ENCODE assay signal across 14 cellular contexts in the genomic region with DNA sequence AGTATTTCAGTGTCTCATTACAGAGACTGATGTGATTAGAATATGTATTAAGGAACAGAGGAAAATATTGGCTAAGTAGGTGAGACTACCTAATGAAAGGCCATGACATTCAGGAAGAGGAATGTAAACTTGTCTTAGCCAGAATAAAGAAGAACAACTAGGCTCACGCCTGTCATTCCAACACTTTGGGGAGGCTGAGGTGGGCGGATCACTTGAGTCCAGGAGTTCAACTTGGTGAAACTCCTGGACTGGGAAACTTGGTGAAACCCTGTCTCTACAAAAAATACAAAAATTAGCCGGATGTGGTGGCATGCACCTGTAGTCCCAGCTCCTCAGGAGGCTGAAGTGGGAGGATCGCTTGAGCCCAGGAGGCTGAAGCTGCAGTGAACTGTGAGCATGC. TPM values are rescaled to one million over a fixed set of nuclear protein-coding genes. Genes with fewer than 3 reads are reported as not detected.
DNase-seq lines count a peak whose midpoint lies in the region; ATAC-seq and TF ChIP-seq lines count a peak whose summit lies in the region.
"Had no signal": no experiment of that assay in that cellular context is flagged by ENCODE, and none has a peak within 500 bp of the region (broad histone marks: within the 10 kb centered on the region; RNA-seq: fewer than 3 reads in every experiment).

No MANE protein-coding gene starts in this region.

- CTCF ChIA-PET in CD4-positive, alpha-beta memory T cell (lab: Charles Lee; ENCODE audit: partially characterized antibody), result interaction anchor here (1.0 to 7.1 kb wide), 9 partner anchors 10 to 212 kb away, joined by 3 to 122 read pairs (median 9); partner anchors contain the start of gene CACYBP
- CTCF ChIA-PET in T-cell (lab: Charles Lee) (interaction anchor here (0.8 to 3.9 kb wide), 4 partner anchors 14 to 185 kb away, joined by 3 to 18 read pairs (median 10); no protein-coding TSS in a partner anchor), HEK293T (lab: Yijun Ruan, JAX) (interaction anchor here (1.2 kb wide), 1 partner anchor 14 kb away, joined by 6 read pairs; no protein-coding TSS in a partner anchor)
- CTCF ChIA-PET in naive thymus-derived CD4-positive, alpha-beta T cell (lab: Charles Lee), result interaction anchor here (1.8 to 4.1 kb wide), 4 partner anchors 15 to 185 kb away, joined by 4 to 18 read pairs (median 8); partner anchors contain the start of gene CACYBP

- peaks cover 0 to 2% (median 0%) of the 10 kb centered on the region in 7 donors for H3K9me3 Mint-ChIP-seq in CD4-positive, CD25-positive, alpha-beta regulatory T cell
- peaks cover 0 to 6% (median 0%) of the 10 kb centered on the region in 8 donors for H3K9me3 Mint-ChIP-seq in CD4-positive, alpha-beta memory T cell
- peaks cover 0 to 3% (median 0%) of the 10 kb centered on the region in 3 donors for H3K9me3 Mint-ChIP-seq in T-cell
- H3K9me3 Mint-ChIP-seq in naive thymus-derived CD4-positive, alpha-beta T cell, result peaks cover 0 to 5% (median 0%) of the 10 kb centered on the region in 11 donors
- H3K9me3 Mint-ChIP-seq: H9 had no signal

- no peaks in the 10 kb centered on the region for H3K27me3 ChIP-seq in CD4-positive, CD25-positive, alpha-beta regulatory T cell (ENCODE audit: control insufficient read depth, insufficient read depth, low read length)
- no peaks in the 10 kb centered on the region for H3K27me3 ChIP-seq in CD4-positive, alpha-beta memory T cell (ENCODE audit: insufficient read depth, low read length)
- H3K27me3 ChIP-seq in naive thymus-derived CD4-positive, alpha-beta T cell (ENCODE audit: control insufficient read depth in 2 of 2, insufficient read depth in 2 of 2, low read length in 2 of 2), result no peaks in the 10 kb centered on the region
- H3K27me3 ChIP-seq: BE2C had no signal

- H3K4me1 Mint-ChIP-seq in CD4-positive, CD25-positive, alpha-beta regulatory T cell, result peaks cover 31 to 67% (median 38%) of the 10 kb centered on the region in 4 donors
- peaks cover 27 to 40% (median 33%) of the 10 kb centered on the region in 4 donors for H3K4me1 Mint-ChIP-seq in CD4-positive, alpha-beta memory T cell
- H3K4me1 Mint-ChIP-seq in T-cell, result peaks cover 38 to 54% (median 50%) of the 10 kb centered on the region in 3 donors
- H3K4me1 Mint-ChIP-seq in naive thymus-derived CD4-positive, alpha-beta T cell, result peaks cover 14 to 64% (median 51%) of the 10 kb centered on the region in 7 donors
- H3K4me1 Mint-ChIP-seq: H9 had no signal

- no peak overlapping the region for H3K27ac ChIP-seq in CD4-positive, CD25-positive, alpha-beta regulatory T cell (ENCODE audit: insufficient read depth, low read length, poor library complexity, severe bottlenecking)
- no peak overlapping the region for H3K27ac ChIP-seq in CD4-positive, alpha-beta memory T cell (ENCODE audit: low read depth, low read length)
- H3K27ac ChIP-seq in naive thymus-derived CD4-positive, alpha-beta T cell (ENCODE audit: low read depth, low read length), result no peak overlapping the region
- H3K27ac ChIP-seq: A549, C4-2B had no signal

- H3K4me3 Mint-ChIP-seq in CD4-positive, CD25-positive, alpha-beta regulatory T cell, result peak overlapping the region in 1 of 4 donors; percentile 9
- no peak overlapping the region for H3K4me3 Mint-ChIP-seq in CD4-positive, alpha-beta memory T cell
- no peak overlapping the region for H3K4me3 Mint-ChIP-seq in T-cell
- no peak overlapping the region for H3K4me3 Mint-ChIP-seq in naive thymus-derived CD4-positive, alpha-beta T cell
- H3K4me3 Mint-ChIP-seq: H9 had no signal

- peak overlapping the region in 2 of 3 donors; percentile 57 to 58 for H3K27ac Mint-ChIP-seq in CD4-positive, CD25-positive, alpha-beta regulatory T cell
- peak overlapping the region in 5 of 7 donors; percentile 19 to 94 (median 53) for H3K27ac Mint-ChIP-seq in CD4-positive, alpha-beta memory T cell
- peak overlapping the region; percentile 4 to 73 for H3K27ac Mint-ChIP-seq in T-cell
- H3K27ac Mint-ChIP-seq in naive thymus-derived CD4-positive, alpha-beta T cell, result peak overlapping the region in 7 of 9 donors; percentile 1 to 74 (median 20)

- peaks cover 7 to 8% of the 10 kb centered on the region in 2 experiments for H3K9me3 ChIP-seq in CD4-positive, CD25-positive, alpha-beta regulatory T cell (ENCODE audit: control insufficient read depth in 2 of 2, low read length in 2 of 2)
- H3K9me3 ChIP-seq in CD4-positive, alpha-beta memory T cell (ENCODE audit: control insufficient read depth in 1 of 2, low read length in 2 of 2), result no peaks in the 10 kb centered on the region
- H3K9me3 ChIP-seq in naive thymus-derived CD4-positive, alpha-beta T cell (ENCODE audit: control insufficient read depth in 2 of 3, low read length in 3 of 3), result no peaks in the 10 kb centered on the region
- H3K9me3 ChIP-seq: BE2C had no signal

- peaks cover 43% of the 10 kb centered on the region for H3K36me3 ChIP-seq in CD4-positive, CD25-positive, alpha-beta regulatory T cell (ENCODE audit: control insufficient read depth, insufficient read depth, low read length)
- H3K36me3 ChIP-seq in CD4-positive, alpha-beta memory T cell (ENCODE audit: insufficient read depth, low read length), result peaks cover 13% of the 10 kb centered on the region
- H3K36me3 ChIP-seq in naive thymus-derived CD4-positive, alpha-beta T cell (ENCODE audit: control insufficient read depth in 2 of 3, insufficient read depth in 3 of 3, low read length in 3 of 3), result peaks cover 0 to 7% (median 6%) of the 10 kb centered on the region in 3 experiments

- intact Hi-C loops in CD4-positive, alpha-beta memory T cell (cut with micrococcal nuclease), result no loop called here
- intact Hi-C loops in naive thymus-derived CD4-positive, alpha-beta T cell (cut with micrococcal nuclease), result no loop called here

- H3K27me3 Mint-ChIP-seq in CD4-positive, CD25-positive, alpha-beta regulatory T cell, result no peaks in the 10 kb centered on the region
- H3K27me3 Mint-ChIP-seq in CD4-positive, alpha-beta memory T cell, result no peaks in the 10 kb centered on the region
- H3K27me3 Mint-ChIP-seq in T-cell, result no peaks in the 10 kb centered on the region
- H3K27me3 Mint-ChIP-seq in naive thymus-derived CD4-positive, alpha-beta T cell, result no peaks in the 10 kb centered on the region

- H3K36me3 Mint-ChIP-seq in CD4-positive, CD25-positive, alpha-beta regulatory T cell, result peaks cover 57% of the 10 kb centered on the region
- peaks cover 65 to 79% of the 10 kb centered on the region in 2 donors for H3K36me3 Mint-ChIP-seq in CD4-positive, alpha-beta memory T cell
- peaks cover 64% of the 10 kb centered on the region for H3K36me3 Mint-ChIP-seq in T-cell
- peaks cover 12 to 55% (median 49%) of the 10 kb centered on the region in 5 donors for H3K36me3 Mint-ChIP-seq in naive thymus-derived CD4-positive, alpha-beta T cell

- H3K4me1 ChIP-seq in CD4-positive, CD25-positive, alpha-beta regulatory T cell (ENCODE audit: control insufficient read depth, insufficient read depth, low read length, poor library complexity, severe bottlenecking), result peaks cover 9% of the 10 kb centered on the region
- H3K4me1 ChIP-seq in CD4-positive, alpha-beta memory T cell (ENCODE audit: insufficient read depth, low read length), result peaks cover 12% of the 10 kb centered on the region
- peaks cover 8 to 12% of the 10 kb centered on the region in 2 donors for H3K4me1 ChIP-seq in naive thymus-derived CD4-positive, alpha-beta T cell (ENCODE audit: control insufficient read depth in 2 of 2, insufficient read depth in 2 of 2, low read length in 2 of 2)

- no peak for ATAC-seq in CD4-positive, CD25-positive, alpha-beta regulatory T cell (ENCODE audit: low read depth in 2 of 2)
- no peak for ATAC-seq in T-cell (replicated peaks in 1 of 4)
- no peak for ATAC-seq in naive thymus-derived CD4-positive, alpha-beta T cell
- ATAC-seq: A549 had no signal

- no peak for DNase-seq in CD4-positive, CD25-positive, alpha-beta regulatory T cell
- no peak for DNase-seq in CD4-positive, alpha-beta memory T cell
- DNase-seq in T-cell, result no peak
- no peak for DNase-seq in naive thymus-derived CD4-positive, alpha-beta T cell
- DNase-seq in SK-N-DZ (ENCODE audit: low spot score), result no peak
- DNase-seq in HEK293T (ENCODE audit: extremely low spot score), result no peak
- DNase-seq in OCI-M2 (lab: John Stamatoyannopoulos, UW; ENCODE audit: unreplicated experiment), result no peak
- DNase-seq: BE2C, Calu3, DMS 273 treated with DMSO at 0.1 percent for 48 hours, GOT3, H9 had no signal

- POLR2A ChIA-PET in CD4-positive, alpha-beta memory T cell (lab: Charles Lee; ENCODE audit: partially characterized antibody), result interaction anchor here (1.1 to 14.3 kb wide), 6 partner anchors 9 to 185 kb away, joined by 3 to 243 read pairs (median 14); partner anchors contain the start of gene CACYBP
- POLR2A ChIA-PET in T-cell (lab: Charles Lee), result no interaction called here
- POLR2A ChIA-PET in naive thymus-derived CD4-positive, alpha-beta T cell (lab: Charles Lee), result interaction anchor here (0.7 to 12.1 kb wide), 6 partner anchors 8 to 84 kb away, joined by 3 to 154 read pairs (median 4); partner anchors contain the start of gene CACYBP
- POLR2A ChIA-PET in HEK293T (lab: Yijun Ruan, JAX), result interaction anchor here (1.1 kb wide), 1 partner anchor 15 kb away, joined by 3 read pairs; the partner anchor contains the start of gene CACYBP

- H3K4me3 ChIP-seq in CD4-positive, CD25-positive, alpha-beta regulatory T cell (ENCODE audit: low read depth, low read length), result no peak overlapping the region
- no peak overlapping the region for H3K4me3 ChIP-seq in CD4-positive, alpha-beta memory T cell (ENCODE audit: low read length in 2 of 2)
- no peak overlapping the region for H3K4me3 ChIP-seq in naive thymus-derived CD4-positive, alpha-beta T cell (ENCODE audit: low read length)
- H3K4me3 ChIP-seq: A549 had no signal

TF ChIP-seq in HEK293T, 16 proteins besides CTCF, POLR2A, EP300 and RAD21 (continues in another document):
- TF ChIP-seq FOXM1 (IDR thresholded peaks at IDR 0.05; ENCODE audit: borderline replicate concordance), result no peak

RNA-seq across cellular contexts. Expression of gene CACYBP, which starts 14.8 kb away (rescaled TPM):
- 88.1 TPM for total RNA-seq in CD4-positive, CD25-positive, alpha-beta regulatory T cell
- polyA plus RNA-seq in CD4-positive, CD25-positive, alpha-beta regulatory T cell, result 100 to 1,000 TPM; 153 to 217 (median 186) TPM
- total RNA-seq in CD4-positive, alpha-beta memory T cell, result 100 to 1,000 TPM in 1 of 2 experiments, 10 to 100 TPM in 1; 98.3 to 105 TPM
- 100 to 1,000 TPM; 161 to 226 TPM for polyA plus RNA-seq in CD4-positive, alpha-beta memory T cell
- total RNA-seq in T-cell, result 10 to 100 TPM; 60.3 to 91.7 (median 75.8) TPM
- total RNA-seq in naive thymus-derived CD4-positive, alpha-beta T cell, result 100 to 1,000 TPM in 2 of 5 experiments, 10 to 100 TPM in 3; 70.8 to 190 (median 96.2) TPM
- 100 to 1,000 TPM; 164 to 192 TPM for polyA plus RNA-seq in naive thymus-derived CD4-positive, alpha-beta T cell
- 284 and 312 TPM in 2 replicates for polyA plus RNA-seq in SK-N-DZ (2014; cell fraction: cytosol; rRNA removed)
- 174 and 298 TPM in 2 replicates for polyA plus RNA-seq in SK-N-DZ (2014; cell fraction: nucleus; rRNA removed)

RNA-seq across cellular contexts. Expression of gene MRPS14, which starts 38.3 kb away (rescaled TPM):
- total RNA-seq in CD4-positive, CD25-positive, alpha-beta regulatory T cell, result 15.2 TPM
- polyA plus RNA-seq in CD4-positive, CD25-positive, alpha-beta regulatory T cell, result 10 to 100 TPM; 60.3 to 83.8 (median 75.2) TPM
- total RNA-seq in CD4-positive, alpha-beta memory T cell, result 10 to 100 TPM; 39.3 to 40.6 TPM
- polyA plus RNA-seq in CD4-positive, alpha-beta memory T cell, result 10 to 100 TPM; 59.2 to 62.6 TPM
- total RNA-seq in T-cell, result 10 to 100 TPM; 14.3 to 28.8 (median 25.8) TPM
- 10 to 100 TPM; 12.4 to 36.5 (median 31.5) TPM for total RNA-seq in naive thymus-derived CD4-positive, alpha-beta T cell
- polyA plus RNA-seq in naive thymus-derived CD4-positive, alpha-beta T cell, result 10 to 100 TPM; 53.6 to 67.6 TPM
- 32.4 and 45.7 TPM in 2 replicates for polyA plus RNA-seq in SK-N-DZ (2014; cell fraction: cytosol; rRNA removed)
- 39.8 and 43.0 TPM in 2 replicates for polyA plus RNA-seq in SK-N-DZ (2014; cell fraction: nucleus; rRNA removed)

Comparison
In these comparisons a context has a peak if more than half of its experiments do, and no peak if none do; other contexts are left out.
1. POLR2A ChIA-PET loops: an anchor here in CD4-positive, alpha-beta memory T cell (1.1 to 14.3 kb wide), naive thymus-derived CD4-positive, alpha-beta T cell (0.7 to 12.1 kb wide) and HEK293T (1.1 kb wide); none called in T-cell.